ENCODE assay signal across 2 cellular contexts in the genomic region with DNA sequence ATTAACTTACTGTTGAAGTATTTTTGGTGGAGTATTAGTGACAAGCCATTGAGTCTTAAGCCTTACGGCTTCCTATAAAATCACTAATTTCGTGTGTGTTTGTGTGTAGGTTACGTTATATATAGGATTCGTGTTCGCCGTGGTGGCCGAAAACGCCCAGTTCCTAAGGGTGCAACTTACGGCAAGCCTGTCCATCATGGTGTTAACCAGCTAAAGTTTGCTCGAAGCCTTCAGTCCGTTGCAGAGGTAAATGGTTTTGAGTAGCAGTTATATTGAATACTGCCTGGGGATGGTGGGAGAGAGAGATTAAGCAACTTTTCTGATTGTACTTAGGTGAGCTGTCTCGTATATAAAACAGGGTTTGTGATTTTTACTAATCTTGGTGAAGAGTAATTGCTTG.
TF ChIP-seq lines count a peak whose summit lies in the region.
"Not testable (repeated sequence)": the region's sequence is repeated elsewhere in the genome, so short reads cannot be mapped to it uniquely, and the experiment has no call there.

No MANE protein-coding gene starts in this region.

TF ChIP-seq in WTC11, 78 proteins besides CTCF, POLR2A, EP300 and RAD21:
- TF ChIP-seq, protein P1, sequence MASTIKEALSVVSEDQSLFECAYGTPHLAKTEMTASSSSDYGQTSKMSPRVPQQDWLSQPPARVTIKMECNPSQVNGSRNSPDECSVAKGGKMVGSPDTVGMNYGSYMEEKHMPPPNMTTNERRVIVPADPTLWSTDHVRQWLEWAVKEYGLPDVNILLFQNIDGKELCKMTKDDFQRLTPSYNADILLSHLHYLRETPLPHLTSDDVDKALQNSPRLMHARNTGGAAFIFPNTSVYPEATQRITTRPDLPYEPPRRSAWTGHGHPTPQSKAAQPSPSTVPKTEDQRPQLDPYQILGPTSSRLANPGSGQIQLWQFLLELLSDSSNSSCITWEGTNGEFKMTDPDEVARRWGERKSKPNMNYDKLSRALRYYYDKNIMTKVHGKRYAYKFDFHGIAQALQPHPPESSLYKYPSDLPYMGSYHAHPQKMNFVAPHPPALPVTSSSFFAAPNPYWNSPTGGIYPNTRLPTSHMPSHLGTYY (CRISPR knock-in tag; IDR thresholded peaks at IDR 0.05), result 0 out of 2 replicates have a peak, but pooled peaks have one; percentile 47
- 0 out of 2 replicates have a peak, but pooled peaks have one; percentile 21 for TF ChIP-seq ETV6 (CRISPR knock-in tag; IDR thresholded peaks at IDR 0.05)
- TF ChIP-seq, protein P2, sequence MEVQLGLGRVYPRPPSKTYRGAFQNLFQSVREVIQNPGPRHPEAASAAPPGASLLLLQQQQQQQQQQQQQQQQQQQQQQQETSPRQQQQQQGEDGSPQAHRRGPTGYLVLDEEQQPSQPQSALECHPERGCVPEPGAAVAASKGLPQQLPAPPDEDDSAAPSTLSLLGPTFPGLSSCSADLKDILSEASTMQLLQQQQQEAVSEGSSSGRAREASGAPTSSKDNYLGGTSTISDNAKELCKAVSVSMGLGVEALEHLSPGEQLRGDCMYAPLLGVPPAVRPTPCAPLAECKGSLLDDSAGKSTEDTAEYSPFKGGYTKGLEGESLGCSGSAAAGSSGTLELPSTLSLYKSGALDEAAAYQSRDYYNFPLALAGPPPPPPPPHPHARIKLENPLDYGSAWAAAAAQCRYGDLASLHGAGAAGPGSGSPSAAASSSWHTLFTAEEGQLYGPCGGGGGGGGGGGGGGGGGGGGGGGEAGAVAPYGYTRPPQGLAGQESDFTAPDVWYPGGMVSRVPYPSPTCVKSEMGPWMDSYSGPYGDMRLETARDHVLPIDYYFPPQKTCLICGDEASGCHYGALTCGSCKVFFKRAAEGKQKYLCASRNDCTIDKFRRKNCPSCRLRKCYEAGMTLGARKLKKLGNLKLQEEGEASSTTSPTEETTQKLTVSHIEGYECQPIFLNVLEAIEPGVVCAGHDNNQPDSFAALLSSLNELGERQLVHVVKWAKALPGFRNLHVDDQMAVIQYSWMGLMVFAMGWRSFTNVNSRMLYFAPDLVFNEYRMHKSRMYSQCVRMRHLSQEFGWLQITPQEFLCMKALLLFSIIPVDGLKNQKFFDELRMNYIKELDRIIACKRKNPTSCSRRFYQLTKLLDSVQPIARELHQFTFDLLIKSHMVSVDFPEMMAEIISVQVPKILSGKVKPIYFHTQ (CRISPR knock-in tag; IDR thresholded peaks at IDR 0.05), result peak; percentile 84; the same call in 1 of the 2 replicates

TF ChIP-seq in K562, 482 proteins besides CTCF, POLR2A, EP300 and RAD21:
- TF ChIP-seq, protein P3, sequence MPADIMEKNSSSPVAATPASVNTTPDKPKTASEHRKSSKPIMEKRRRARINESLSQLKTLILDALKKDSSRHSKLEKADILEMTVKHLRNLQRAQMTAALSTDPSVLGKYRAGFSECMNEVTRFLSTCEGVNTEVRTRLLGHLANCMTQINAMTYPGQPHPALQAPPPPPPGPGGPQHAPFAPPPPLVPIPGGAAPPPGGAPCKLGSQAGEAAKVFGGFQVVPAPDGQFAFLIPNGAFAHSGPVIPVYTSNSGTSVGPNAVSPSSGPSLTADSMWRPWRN (IDR thresholded peaks at IDR 0.05; ENCODE audit: low read depth), result 0 out of 2 replicates have a peak, but pooled peaks have one; percentile 10
- TF ChIP-seq, protein P4, sequence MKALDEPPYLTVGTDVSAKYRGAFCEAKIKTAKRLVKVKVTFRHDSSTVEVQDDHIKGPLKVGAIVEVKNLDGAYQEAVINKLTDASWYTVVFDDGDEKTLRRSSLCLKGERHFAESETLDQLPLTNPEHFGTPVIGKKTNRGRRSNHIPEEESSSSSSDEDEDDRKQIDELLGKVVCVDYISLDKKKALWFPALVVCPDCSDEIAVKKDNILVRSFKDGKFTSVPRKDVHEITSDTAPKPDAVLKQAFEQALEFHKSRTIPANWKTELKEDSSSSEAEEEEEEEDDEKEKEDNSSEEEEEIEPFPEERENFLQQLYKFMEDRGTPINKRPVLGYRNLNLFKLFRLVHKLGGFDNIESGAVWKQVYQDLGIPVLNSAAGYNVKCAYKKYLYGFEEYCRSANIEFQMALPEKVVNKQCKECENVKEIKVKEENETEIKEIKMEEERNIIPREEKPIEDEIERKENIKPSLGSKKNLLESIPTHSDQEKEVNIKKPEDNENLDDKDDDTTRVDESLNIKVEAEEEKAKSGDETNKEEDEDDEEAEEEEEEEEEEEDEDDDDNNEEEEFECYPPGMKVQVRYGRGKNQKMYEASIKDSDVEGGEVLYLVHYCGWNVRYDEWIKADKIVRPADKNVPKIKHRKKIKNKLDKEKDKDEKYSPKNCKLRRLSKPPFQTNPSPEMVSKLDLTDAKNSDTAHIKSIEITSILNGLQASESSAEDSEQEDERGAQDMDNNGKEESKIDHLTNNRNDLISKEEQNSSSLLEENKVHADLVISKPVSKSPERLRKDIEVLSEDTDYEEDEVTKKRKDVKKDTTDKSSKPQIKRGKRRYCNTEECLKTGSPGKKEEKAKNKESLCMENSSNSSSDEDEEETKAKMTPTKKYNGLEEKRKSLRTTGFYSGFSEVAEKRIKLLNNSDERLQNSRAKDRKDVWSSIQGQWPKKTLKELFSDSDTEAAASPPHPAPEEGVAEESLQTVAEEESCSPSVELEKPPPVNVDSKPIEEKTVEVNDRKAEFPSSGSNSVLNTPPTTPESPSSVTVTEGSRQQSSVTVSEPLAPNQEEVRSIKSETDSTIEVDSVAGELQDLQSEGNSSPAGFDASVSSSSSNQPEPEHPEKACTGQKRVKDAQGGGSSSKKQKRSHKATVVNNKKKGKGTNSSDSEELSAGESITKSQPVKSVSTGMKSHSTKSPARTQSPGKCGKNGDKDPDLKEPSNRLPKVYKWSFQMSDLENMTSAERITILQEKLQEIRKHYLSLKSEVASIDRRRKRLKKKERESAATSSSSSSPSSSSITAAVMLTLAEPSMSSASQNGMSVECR (CRISPR knock-in tag; IDR thresholded peaks at IDR 0.05), result 0 out of 2 replicates have a peak, but pooled peaks have one; percentile 13
- TF ChIP-seq CEBPG (CRISPR knock-in tag; IDR thresholded peaks at IDR 0.05) (peak; percentile 3; the same call in 1 of the 2 replicates), SP1 (CRISPR knock-in tag; IDR thresholded peaks at IDR 0.05) (0 out of 2 replicates have a peak, but pooled peaks have one; percentile 32)
- not testable (repeated sequence) for TF ChIP-seq CEBPG (tag; conservative IDR thresholded peaks at IDR 0.05 in 1 of 2, IDR thresholded peaks at IDR 0.05 in 1 of 2)
- TF ChIP-seq, protein P5, sequence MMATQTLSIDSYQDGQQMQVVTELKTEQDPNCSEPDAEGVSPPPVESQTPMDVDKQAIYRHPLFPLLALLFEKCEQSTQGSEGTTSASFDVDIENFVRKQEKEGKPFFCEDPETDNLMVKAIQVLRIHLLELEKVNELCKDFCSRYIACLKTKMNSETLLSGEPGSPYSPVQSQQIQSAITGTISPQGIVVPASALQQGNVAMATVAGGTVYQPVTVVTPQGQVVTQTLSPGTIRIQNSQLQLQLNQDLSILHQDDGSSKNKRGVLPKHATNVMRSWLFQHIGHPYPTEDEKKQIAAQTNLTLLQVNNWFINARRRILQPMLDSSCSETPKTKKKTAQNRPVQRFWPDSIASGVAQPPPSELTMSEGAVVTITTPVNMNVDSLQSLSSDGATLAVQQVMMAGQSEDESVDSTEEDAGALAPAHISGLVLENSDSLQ (IDR thresholded peaks at IDR 0.05), result peak; percentile 78
- TF ChIP-seq, protein P6, sequence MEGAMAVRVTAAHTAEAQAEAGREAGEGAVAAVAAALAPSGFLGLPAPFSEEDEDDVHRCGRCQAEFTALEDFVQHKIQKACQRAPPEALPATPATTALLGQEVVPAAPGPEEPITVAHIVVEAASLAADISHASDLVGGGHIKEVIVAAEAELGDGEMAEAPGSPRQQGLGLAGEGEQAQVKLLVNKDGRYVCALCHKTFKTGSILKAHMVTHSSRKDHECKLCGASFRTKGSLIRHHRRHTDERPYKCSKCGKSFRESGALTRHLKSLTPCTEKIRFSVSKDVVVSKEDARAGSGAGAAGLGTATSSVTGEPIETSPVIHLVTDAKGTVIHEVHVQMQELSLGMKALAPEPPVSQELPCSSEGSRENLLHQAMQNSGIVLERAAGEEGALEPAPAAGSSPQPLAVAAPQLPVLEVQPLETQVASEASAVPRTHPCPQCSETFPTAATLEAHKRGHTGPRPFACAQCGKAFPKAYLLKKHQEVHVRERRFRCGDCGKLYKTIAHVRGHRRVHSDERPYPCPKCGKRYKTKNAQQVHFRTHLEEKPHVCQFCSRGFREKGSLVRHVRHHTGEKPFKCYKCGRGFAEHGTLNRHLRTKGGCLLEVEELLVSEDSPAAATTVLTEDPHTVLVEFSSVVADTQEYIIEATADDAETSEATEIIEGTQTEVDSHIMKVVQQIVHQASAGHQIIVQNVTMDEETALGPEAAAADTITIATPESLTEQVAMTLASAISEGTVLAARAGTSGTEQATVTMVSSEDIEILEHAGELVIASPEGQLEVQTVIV (CRISPR knock-in tag; IDR thresholded peaks at IDR 0.05; ENCODE audit: borderline replicate concordance), result 0 out of 2 replicates have a peak, but pooled peaks have one; percentile 11
